In genomic region chr21:46051379-46051770, GRCh38 we compare ENCODE assay signal across 1 cellular context.
TF ChIP-seq lines count a peak whose summit lies in the region.

No MANE protein-coding gene starts in this region.

TF ChIP-seq in IMR-90, 13 proteins besides CTCF, POLR2A, EP300 and RAD21 (continued from another document):
- TF ChIP-seq USF2 (IDR thresholded peaks at IDR 0.05; ENCODE audit: low read depth, low read length) (no peak), MAZ (IDR thresholded peaks at IDR 0.05; ENCODE audit: borderline replicate concordance, low read depth, low read length) (no peak), MXI1 (IDR thresholded peaks at IDR 0.05; ENCODE audit: borderline replicate concordance, low read depth, low read length) (no peak), RCOR1 (IDR thresholded peaks at IDR 0.05; ENCODE audit: insufficient replicate concordance, low read length) (no peak), MAFK (IDR thresholded peaks at IDR 0.05; ENCODE audit: low read depth, low read length) (no peak), CHD1 (IDR thresholded peaks at IDR 0.05; ENCODE audit: low read depth, low read length) (no peak), CEBPB (IDR thresholded peaks at IDR 0.05; ENCODE audit: low read depth, low read length) (no peak), NFE2L2 (IDR thresholded peaks at IDR 0.05; ENCODE audit: low read depth, low read length) (no peak)
TF ChIP-seq in IMR-90: peak in this region for 0.
